8 cellular contexts compared by ENCODE assay signal in genomic region chr11:10307411-10308207, GRCh38. TPM values are rescaled to one million over a fixed set of nuclear protein-coding genes. Genes with fewer than 3 reads are reported as not detected.
A peak's percentile ranks its signal among the peaks of the same experiment; 100 is the strongest.
DNase-seq lines count a peak whose midpoint lies in the region; ATAC-seq and TF ChIP-seq lines count a peak whose summit lies in the region.

No MANE protein-coding gene starts in this region.

- no peak overlapping the region for H3K9ac ChIP-seq in neural progenitor cell

- no peaks in the 10 kb centered on the region for H3K36me3 ChIP-seq in neural progenitor cell

- peak overlapping the region; percentile 77 to 98 for H3K4me3 ChIP-seq in foreskin fibroblast (ENCODE audit: low read depth in 1 of 2, low read length in 2 of 2)
- peak overlapping the region; percentile 52 for H3K4me3 ChIP-seq in neural progenitor cell

- H3K27me3 ChIP-seq in neural progenitor cell: peaks cover 79% of the 10 kb centered on the region

- H4K20me1 ChIP-seq in neural progenitor cell (ENCODE audit: low read depth): peaks cover 17% of the 10 kb centered on the region

- ATAC-seq in GM21360 (IDR thresholded peaks at IDR 0.05; ENCODE audit: unreplicated experiment): peak; percentile 50

- peaks cover 38% of the 10 kb centered on the region for H3K4me1 ChIP-seq in neural progenitor cell

- no peak overlapping the region for H3K27ac ChIP-seq in neural progenitor cell

- peak overlapping the region; percentile 73 for H2AFZ ChIP-seq in neural progenitor cell (replicated peaks)

- DNase-seq in DMS 273 (lab: John Stamatoyannopoulos, UW; ENCODE audit: unreplicated experiment) (peak; percentile 92), HT-29 (ENCODE audit: low spot score) (peak; percentile 93), foreskin fibroblast (peak; percentile 96 to 98), neural progenitor cell (ENCODE audit: low spot score) (peak; percentile 89), stromal cell of bone marrow (ENCODE audit: low read depth) (peak; percentile 75)
- DNase-seq in activated effector memory CD4-positive, alpha-beta T cell treated with anti-CD3 and anti-CD28 coated beads, Interleukin-2, amount 50 U/mL, for 16 hours: peak; percentile 94

- TF ChIP-seq CTCF in foreskin fibroblast (IDR thresholded peaks at IDR 0.05; ENCODE audit: low read depth, low read length): peak; percentile 94
- TF ChIP-seq CTCF in neural progenitor cell (IDR thresholded peaks at IDR 0.05): peak; percentile 100

- no peaks in the 10 kb centered on the region for H3K9me3 ChIP-seq in neural progenitor cell (ENCODE audit: low read depth)

- H3K79me2 ChIP-seq in neural progenitor cell (ENCODE audit: low read depth): no peaks in the 10 kb centered on the region

- TF ChIP-seq POLR2A in Raji (IDR thresholded peaks at IDR 0.05; ENCODE audit: insufficient read depth, low read depth, low read length): 0 out of 2 replicates have a peak, but pooled peaks have one; percentile 30

- peaks cover 30% of the 10 kb centered on the region for H3K27me3 Mint-ChIP-seq in neural progenitor cell (ENCODE audit: insufficient read depth, low read depth)

- peak overlapping the region; percentile 95 for H3K4me3 Mint-ChIP-seq in neural progenitor cell

- H3K9me3 Mint-ChIP-seq in neural progenitor cell: peaks cover 3% of the 10 kb centered on the region

- peaks cover 43% of the 10 kb centered on the region for H3F3A ChIP-seq in neural progenitor cell (ENCODE audit: low read depth)

- H3K27ac Mint-ChIP-seq in neural progenitor cell: no peak overlapping the region

- no peaks in the 10 kb centered on the region for H3K36me3 Mint-ChIP-seq in neural progenitor cell

- peak overlapping the region; percentile 80 for H3K4me2 ChIP-seq in neural progenitor cell

- peaks cover 31% of the 10 kb centered on the region for H3K4me1 Mint-ChIP-seq in neural progenitor cell

RNA-seq across cellular contexts. Expression of gene ADM, which starts 2.7 kb away (rescaled TPM):
- 33.3 and 37.6 TPM in 2 replicates for total RNA-seq in HT-29 (2014; rRNA removed; shearing (Covaris generic))
- 3.8 and 8.5 TPM in 2 replicates for total RNA-seq in neural progenitor cell (ENCODE audit: low replicate concordance)

RNA-seq across cellular contexts. Expression of gene SBF2, which starts 13.6 kb away (rescaled TPM):
- total RNA-seq in HT-29 (2014; rRNA removed; shearing (Covaris generic)): 24.4 and 27.1 TPM in 2 replicates
- total RNA-seq in neural progenitor cell (ENCODE audit: low replicate concordance): 48.2 and 51.1 TPM in 2 replicates
